ENCODE assay signal across 2 cellular contexts in genomic region chr10:99233000-99233679, GRCh38.
TF ChIP-seq lines count a peak whose summit lies in the region.

No MANE protein-coding gene starts in this region.

TF ChIP-seq in SK-N-SH, 30 proteins besides CTCF, POLR2A, EP300 and RAD21 (continued from another document):
- TF ChIP-seq TEAD4 (IDR thresholded peaks at IDR 0.05; ENCODE audit: borderline replicate concordance, insufficient read depth) (no peak), RFX5 (IDR thresholded peaks at IDR 0.05; ENCODE audit: low read length) (no peak), ZBTB33 (IDR thresholded peaks at IDR 0.05; ENCODE audit: borderline replicate concordance, low read depth) (no peak), YY1 (IDR thresholded peaks at IDR 0.05; ENCODE audit: low read depth) (no peak), USF1 (IDR thresholded peaks at IDR 0.05; ENCODE audit: borderline replicate concordance, low read depth) (no peak), TCF12 (IDR thresholded peaks at IDR 0.05) (no peak), FOXJ3 (CRISPR knock-in tag; IDR thresholded peaks at IDR 0.05) (no peak), GATA2 (CRISPR knock-in tag; IDR thresholded peaks at IDR 0.05) (no peak)

TF ChIP-seq in SK-N-SH treated with all-trans-retinoic acid at 6 μM for 48 hours, 23 proteins besides CTCF, POLR2A, EP300 and RAD21 (continued from another document):
- no peak for TF ChIP-seq TSHZ2 (CRISPR knock-in tag; IDR thresholded peaks at IDR 0.05)
